8 cellular contexts compared by ENCODE assay signal in genomic region chr1:78333426-78334012, GRCh38.
DNase-seq lines count a peak whose midpoint lies in the region; ATAC-seq, FAIRE-seq and TF ChIP-seq lines count a peak whose summit lies in the region.

No MANE protein-coding gene starts in this region.

- TF ChIP-seq POLR2A in GM12878 (IDR thresholded peaks at IDR 0.05; ENCODE audit: low read depth, low read length), result no peak

- WGBS in GM12878 (ENCODE audit: insufficient coverage, insufficient replicate concordance, low lambda C conversion rate, missing lambda C conversion rate), result 8% methylated on average over 5 of the region's 5 CpGs

- no TSS peak for BruUV-seq in GM12878 (replicated peaks; lab: Mats Ljungman, UMichigan)

- peak; percentile 57 for FAIRE-seq in GM12878 (lab: Jason Lieb, UNC)

- H3K79me2 ChIP-seq in GM12878 (ENCODE audit: control insufficient read depth, insufficient read depth, low read length), result no peaks in the 10 kb centered on the region

- SMC1A ChIA-PET in GM12878 (lab: Charles Lee; ENCODE audit: uncharacterized antibody, unreplicated experiment), result interaction anchor here (0.8 to 1.4 kb wide), 4 partner anchors 29 to 341 kb away, joined by 3 read pairs; no protein-coding TSS in a partner anchor

- no peak overlapping the region for H3K27ac ChIP-seq in GM12878 (ENCODE audit: control insufficient read depth, insufficient read depth)
- no peak overlapping the region for H3K27ac ChIP-seq in substantia nigra (ENCODE audit: low read depth, low read length, poor library complexity, severe bottlenecking)

- peak; percentile 44; the same call in 1 of the 2 replicates for TF ChIP-seq RAD21 in GM12878 (IDR thresholded peaks at IDR 0.05; ENCODE audit: insufficient read depth, low read depth, low read length)

- H3K36me3 ChIP-seq in GM12878 (ENCODE audit: control insufficient read depth in 2 of 2, insufficient read depth in 2 of 2, low read length in 1 of 2), result no peaks in the 10 kb centered on the region

- H3K9me3 ChIP-seq in GM12878 (replicated peaks; ENCODE audit: control insufficient read depth, insufficient read depth, low read length), result no peaks in the 10 kb centered on the region

- in situ Hi-C loops in GM12878 (cut with MboI), result no loop called here

- RAD21 ChIA-PET in GM12878 (lab: Charles Lee; ENCODE audit: unreplicated experiment), result interaction anchor here (1.2 to 1.4 kb wide), 3 partner anchors 202 to 342 kb away, joined by 4 to 5 read pairs (median 4); no protein-coding TSS in a partner anchor

- H3K27me3 ChIP-seq in GM12878 (replicated peaks in 1 of 2; ENCODE audit: control insufficient read depth in 2 of 2, insufficient read depth in 2 of 2, low read length in 1 of 2), result no peaks in the 10 kb centered on the region

- POLR2A ChIA-PET in GM12878 (lab: Charles Lee), result no interaction called here

- peak; percentile 57 to 83 (median 76) for TF ChIP-seq CTCF in GM12878 (IDR thresholded peaks at IDR 0.05 in 2 of 3, conservative IDR thresholded peaks at IDR 0.05 in 1 of 3; ENCODE audit: control insufficient read depth in 2 of 3, extremely low read depth in 1 of 3, insufficient read depth in 1 of 3, low read depth in 3 of 3, low read length in 3 of 3)

- ATAC-seq in GM21390 (IDR thresholded peaks at IDR 0.05; ENCODE audit: unreplicated experiment) (peak; percentile 91), HG03571 (IDR thresholded peaks at IDR 0.05; ENCODE audit: unreplicated experiment) (peak; percentile 94), GM12878 (peak; percentile 87)

- H4K20me1 ChIP-seq in GM12878 (ENCODE audit: control insufficient read depth, insufficient read depth), result no peaks in the 10 kb centered on the region

- H3K4me2 ChIP-seq in GM12878 (ENCODE audit: control insufficient read depth, insufficient read depth), result no peak overlapping the region

- CTCF ChIA-PET in GM12878 (lab: Yijun Ruan, JAX), result interaction anchor here (1.0 to 3.2 kb wide), 15 partner anchors 8 to 344 kb away, joined by 3 to 16 read pairs (median 4); no protein-coding TSS in a partner anchor

- DNase-seq in Daoy (ENCODE audit: low read depth) (peak; percentile 36), GM12878 (ENCODE audit: low read depth, low spot score) (no peak), lung microvascular endothelial cell (ENCODE audit: low read depth in 2 of 2) (peak; percentile 19 to 43), NCI-H446 (lab: John Stamatoyannopoulos, UW) (no peak), substantia nigra (lab: John Stamatoyannopoulos, UW) (no peak), anterior cingulate cortex (lab: John Stamatoyannopoulos, UW) (no peak)

- H3K4me1 ChIP-seq in GM12878 (ENCODE audit: control insufficient read depth, insufficient read depth, low read length), result no peaks in the 10 kb centered on the region

- intact Hi-C loops in GM12878 (cut with micrococcal nuclease; ENCODE audit: unreplicated experiment), result loop anchor here (5.0 kb wide), 1 partner anchor 186 kb away; no protein-coding TSS in a partner anchor

- no peak for TF ChIP-seq EP300 in GM12878 (IDR thresholded peaks at IDR 0.05; ENCODE audit: borderline replicate concordance in 1 of 2, control insufficient read depth in 1 of 2, low read depth in 2 of 2, low read length in 2 of 2)

- no peak overlapping the region for H3K9ac ChIP-seq in GM12878 (ENCODE audit: control insufficient read depth, insufficient read depth, low read length)

- no peak overlapping the region for H2AFZ ChIP-seq in GM12878 (ENCODE audit: control insufficient read depth, low read depth, low read length)

- H3K4me3 ChIP-seq in GM12878, result no peak overlapping the region

TF ChIP-seq in GM12878, 131 proteins besides CTCF, POLR2A, EP300 and RAD21:
- TF ChIP-seq MEF2A (IDR thresholded peaks at IDR 0.05; ENCODE audit: insufficient read depth, low read depth, low read length) (no peak), SMC3 (IDR thresholded peaks at IDR 0.05; ENCODE audit: borderline replicate concordance, low read length) (peak; percentile 25; the same call in 1 of the 2 replicates)

Comparison
In these comparisons a context has a peak if more than half of its experiments do, and no peak if none do; other contexts are left out.
1. DNase-seq: peak in Daoy (single experiment) and lung microvascular endothelial cell (2 of 2); none in GM12878 (single experiment), NCI-H446 (0 of 2), substantia nigra (0 of 49) and anterior cingulate cortex (0 of 58).
2. Peak in every context shown above with its lines, with median percentiles within 50 percentile points of each other: ATAC-seq.